In the genomic region with DNA sequence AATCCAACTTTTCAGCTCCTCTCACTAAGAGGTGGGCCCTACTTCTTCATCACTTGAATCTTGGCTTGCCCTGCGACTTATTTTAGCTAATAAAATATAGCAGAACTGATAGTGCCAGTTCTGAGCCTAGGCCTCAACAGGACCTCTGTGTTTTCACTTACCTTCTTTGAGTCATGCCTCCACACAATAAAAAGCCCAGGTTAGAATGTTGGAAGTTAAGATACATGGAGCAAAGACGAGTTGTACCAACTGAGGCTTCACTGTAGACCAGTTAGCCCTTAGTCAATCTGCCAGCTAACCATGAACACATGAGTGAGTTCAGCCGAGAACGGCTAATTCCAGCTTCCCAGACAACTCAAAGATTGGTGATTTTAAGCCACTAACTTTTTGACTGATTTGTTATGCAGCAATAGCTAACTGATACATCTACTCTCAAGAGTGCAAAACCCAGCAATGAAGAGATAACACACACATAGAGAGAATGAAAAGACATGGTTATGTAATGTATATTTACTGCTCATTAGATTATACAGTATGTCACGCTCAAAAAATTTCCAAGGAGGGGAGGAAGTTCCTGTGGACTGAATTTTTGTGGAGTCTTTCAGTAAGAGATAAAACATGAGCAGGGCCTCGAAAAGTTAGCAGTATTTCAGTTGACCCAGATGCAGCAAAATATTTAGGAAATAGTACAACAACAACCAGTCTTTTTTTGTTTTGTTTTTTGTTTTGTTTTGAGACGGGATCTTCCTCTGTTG, we compare ENCODE assay signal across 18 cellular contexts.
DNase-seq lines count a peak whose midpoint lies in the region; ATAC-seq, FAIRE-seq and TF ChIP-seq lines count a peak whose summit lies in the region.
"Had no signal": no experiment of that assay in that cellular context is flagged by ENCODE, and none has a peak within 500 bp of the region (broad histone marks: within the 10 kb centered on the region; RNA-seq: fewer than 3 reads in every experiment).

No MANE protein-coding gene starts in this region.

- H2AFZ ChIP-seq in K562 (ENCODE audit: low read depth, low read length): no peak overlapping the region
- H2AFZ ChIP-seq: GM23248 had no signal

- TF ChIP-seq POLR2A in K562 (conservative IDR thresholded peaks at IDR 0.05) (no peak), esophagus muscularis mucosa (IDR thresholded peaks at IDR 0.05; ENCODE audit: low read depth) (no peak)

- CTCF ChIA-PET in HEK293 (lab: Yijun Ruan, JAX) (interaction anchor here (0.7 kb wide), 1 partner anchor 1393 kb away, joined by 5 read pairs; no protein-coding TSS in a partner anchor), K562 (lab: Yijun Ruan, JAX; ENCODE audit: low intra/inter-chr PET ratio) (no interaction called here)

- no peak for FAIRE-seq in K562 (lab: Jason Lieb, UNC)
- FAIRE-seq: GM12891, GM18507 had no signal

- POLR2A ChIA-PET in HEK293 (lab: Yijun Ruan, JAX): no interaction called here
- POLR2A ChIA-PET in K562 (lab: Yijun Ruan, JAX): interaction anchor here (0.6 kb wide), 1 partner anchor 56 kb away, joined by 3 read pairs; no protein-coding TSS in a partner anchor

- no TSS peak for BruUV-seq in K562 (replicated peaks; lab: Mats Ljungman, UMichigan)

- TF ChIP-seq RAD21 in K562 (CRISPR knock-in tag; conservative IDR thresholded peaks at IDR 0.05 in 1 of 2, IDR thresholded peaks at IDR 0.05 in 1 of 2): no peak

- ATAC-seq in K562 (no peak), GM18873 (IDR thresholded peaks at IDR 0.05; ENCODE audit: low FRiP score, unreplicated experiment) (no peak)
- ATAC-seq: HCT116 had no signal

- intact Hi-C loops in K562 (cut with micrococcal nuclease): no loop called here
- intact Hi-C loops in esophagus muscularis mucosa (cut with DNase I): no loop called here

- in situ Hi-C loops in K562 (cut with MboI): no loop called here

- TF ChIP-seq EP300 in K562 (IDR thresholded peaks at IDR 0.05; ENCODE audit: low read length) (no peak), esophagus muscularis mucosa (IDR thresholded peaks at IDR 0.05) (no peak)

- H4K20me1 ChIP-seq in K562 (replicated peaks; ENCODE audit: control insufficient read depth, insufficient read depth, low read length): no peaks in the 10 kb centered on the region
- H4K20me1 ChIP-seq: BLaER1 treated with 17β-estradiol and CSF1 and Interleukin-3, amounts not matched to agents 10 nM and 100 nM had no signal

- H3K4me1 ChIP-seq in HEK293 (ENCODE audit: control insufficient read depth, insufficient read depth, low read length): no peaks in the 10 kb centered on the region
- H3K4me1 ChIP-seq in K562 (replicated peaks in 1 of 2; ENCODE audit: control insufficient read depth in 2 of 2, insufficient read depth in 2 of 2, low read length in 2 of 2): no peaks in the 10 kb centered on the region
- H3K4me1 ChIP-seq in esophagus muscularis mucosa: no peaks in the 10 kb centered on the region

- H3K9me1 ChIP-seq in K562 (ENCODE audit: control insufficient read depth, insufficient read depth, low read length): no peaks in the 10 kb centered on the region

- no peak overlapping the region for H3K9ac ChIP-seq in K562 (ENCODE audit: insufficient read depth in 1 of 2, low read depth in 2 of 2, low read length in 2 of 2)
- H3K9ac ChIP-seq: BLaER1 treated with 17β-estradiol and CSF1 and Interleukin-3, amounts not matched to agents 10 nM and 100 nM; GM23248 had no signal

- no peak for TF ChIP-seq CTCF in HEK293 (tag by site-specific recombination; IDR thresholded peaks at IDR 0.05)
- no peak for TF ChIP-seq CTCF in K562 (IDR thresholded peaks at IDR 0.05 in 2 of 3, conservative IDR thresholded peaks at IDR 0.05 in 1 of 3; ENCODE audit: insufficient read depth in 2 of 3, low read depth in 1 of 3, low read length in 3 of 3)
- no peak for TF ChIP-seq CTCF in esophagus muscularis mucosa (IDR thresholded peaks at IDR 0.05)

- H3K27me3 ChIP-seq in K562 (ENCODE audit: control insufficient read depth in 2 of 2, insufficient read depth in 2 of 2, low read length in 2 of 2) (no peaks in the 10 kb centered on the region), esophagus muscularis mucosa (peaks cover 0 to 3% (median 0%) of the 10 kb centered on the region in 4 donors)
- H3K27me3 ChIP-seq: BLaER1 treated with 17β-estradiol and CSF1 and Interleukin-3, amounts not matched to agents 10 nM and 100 nM had no signal

- no peak overlapping the region for H3K4me3 ChIP-seq in HEK293 (ENCODE audit: low read depth, low read length)
- no peak overlapping the region for H3K4me3 ChIP-seq in K562
- H3K4me3 ChIP-seq in esophagus muscularis mucosa: no peak overlapping the region
- H3K4me3 ChIP-seq: BLaER1 treated with 17β-estradiol and CSF1 and Interleukin-3, amounts not matched to agents 10 nM and 100 nM; GM23248 had no signal

- DNase-seq in K562 (ENCODE audit: extremely low read depth in 1 of 4, low spot score in 3 of 4): no peak
- peak; percentile 42 for DNase-seq in esophagus muscularis mucosa (ENCODE audit: extremely low spot score)
- DNase-seq in D341Med (ENCODE audit: low spot score): no peak
- DNase-seq in NCI-H345 treated with DMSO at 0.1 percent for 48 hours (lab: John Stamatoyannopoulos, UW; ENCODE audit: unreplicated experiment): no peak
- DNase-seq: CD4-positive, alpha-beta T cell; CD8-positive, alpha-beta memory T cell; DMS53; DMS79 treated with DMSO at 0.1 percent for 48 hours; GF-D8; GM23248; H9; HFFc6 had no signal

- H3K27ac ChIP-seq in HEK293 (ENCODE audit: extremely low read depth, low read depth, low read length) (no peak overlapping the region), K562 (ENCODE audit: extremely low read depth, low read depth, low read length) (no peak overlapping the region), esophagus muscularis mucosa (replicated peaks in 1 of 4) (no peak overlapping the region)
- H3K27ac ChIP-seq: BLaER1 treated with 17β-estradiol and CSF1 and Interleukin-3, amounts not matched to agents 10 nM and 100 nM; GM23248 had no signal

- no peaks in the 10 kb centered on the region for H3K36me3 ChIP-seq in HEK293 (ENCODE audit: control insufficient read depth in 2 of 2, insufficient read depth in 1 of 2, low read length in 2 of 2)
- no peaks in the 10 kb centered on the region for H3K36me3 ChIP-seq in K562 (ENCODE audit: control insufficient read depth, insufficient read depth, low read length)
- no peaks in the 10 kb centered on the region for H3K36me3 ChIP-seq in esophagus muscularis mucosa
- H3K36me3 ChIP-seq: BLaER1 treated with 17β-estradiol and CSF1 and Interleukin-3, amounts not matched to agents 10 nM and 100 nM had no signal

- H3K4me2 ChIP-seq in K562 (ENCODE audit: insufficient read depth, low read length): no peak overlapping the region
- H3K4me2 ChIP-seq: BLaER1 treated with 17β-estradiol and CSF1 and Interleukin-3, amounts not matched to agents 10 nM and 100 nM had no signal

- 1% methylated on average over 7 of the region's 7 CpGs for WGBS in K562 (ENCODE audit: insufficient coverage, low coverage, missing lambda C conversion rate)
- WGBS in esophagus muscularis mucosa: 88% methylated on average over 7 of the region's 7 CpGs

- H3K9me3 ChIP-seq in HEK293 (ENCODE audit: control insufficient read depth, insufficient read depth, low read depth, low read length) (no peaks in the 10 kb centered on the region), K562 (replicated peaks; ENCODE audit: control insufficient read depth, insufficient read depth, low read depth, low read length) (no peaks in the 10 kb centered on the region), esophagus muscularis mucosa (no peaks in the 10 kb centered on the region)

- no peaks in the 10 kb centered on the region for H3K79me2 ChIP-seq in K562 (ENCODE audit: control insufficient read depth, insufficient read depth, low read length)

TF ChIP-seq in HEK293, 187 proteins besides CTCF, POLR2A, EP300 and RAD21:
- peak; percentile 22 for TF ChIP-seq SETDB1 (IDR thresholded peaks at IDR 0.05; ENCODE audit: insufficient read length, low read length)
- no peak for TF ChIP-seq ZNF239 (tag by site-specific recombination; IDR thresholded peaks at IDR 0.05)

TF ChIP-seq in K562, 482 proteins besides CTCF, POLR2A, EP300 and RAD21:
- peak; percentile 30 for TF ChIP-seq RBM25 (IDR thresholded peaks at IDR 0.05; ENCODE audit: low read depth, low read length, severe bottlenecking)
- no peak for TF ChIP-seq TCF3 (CRISPR knock-in tag; IDR thresholded peaks at IDR 0.05)
